ENCODE assay signal across 28 cellular contexts in the genomic region with DNA sequence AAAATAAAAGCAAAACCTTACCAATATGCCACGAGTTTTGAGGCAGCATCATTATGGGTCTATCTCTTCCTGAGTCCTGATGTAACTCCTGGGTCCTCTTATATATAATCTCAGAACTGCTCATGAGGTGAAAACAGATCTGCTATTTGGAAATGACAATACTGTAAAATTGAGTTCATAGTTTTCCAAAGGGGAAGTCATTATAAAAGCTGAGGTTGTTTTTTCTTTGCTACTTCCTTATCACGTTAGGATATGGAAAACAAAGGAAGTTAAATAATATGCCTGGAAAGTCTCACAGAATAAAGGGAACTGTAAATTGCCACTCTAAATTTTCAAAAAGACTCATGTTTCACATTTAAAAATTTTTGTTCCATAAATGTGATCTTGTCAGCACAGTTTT. TPM values are rescaled to one million over a fixed set of nuclear protein-coding genes. Genes with fewer than 3 reads are reported as not detected.
DNase-seq lines count a peak whose midpoint lies in the region; FAIRE-seq and TF ChIP-seq lines count a peak whose summit lies in the region.
"Had no signal": no experiment of that assay in that cellular context is flagged by ENCODE, and none has a peak within 500 bp of the region (broad histone marks: within the 10 kb centered on the region; RNA-seq: fewer than 3 reads in every experiment).

CD163L1 (minus strand) TSS at position 78 of the 400 bp plus-strand sequence; CDS start at position 52, 26 bp downstream.

- no peaks in the 10 kb centered on the region for H4K20me1 ChIP-seq in MM.1S (ENCODE audit: insufficient read depth, low read length)

- H3F3A ChIP-seq in MM.1S (ENCODE audit: insufficient read depth, low read length), result no peaks in the 10 kb centered on the region

- in situ Hi-C loops in transverse colon (cut with MboI; ENCODE audit: low pct_ligation_motif_present in 1 of 4, low pct_unique_long_range_greater_than_20kb in 1 of 4, low sequenced_read_pairs in 3 of 4), result no loop called here

- peaks cover 5% of the 10 kb centered on the region for H3K4me1 Mint-ChIP-seq in glutamatergic neuron (ENCODE audit: low read depth, unreplicated experiment)
- H3K4me1 Mint-ChIP-seq: central memory CD8-positive, alpha-beta T cell had no signal

- no peak for TF ChIP-seq CTCF in glutamatergic neuron (IDR thresholded peaks at IDR 0.05; ENCODE audit: partially characterized antibody, unreplicated experiment)
- no peak for TF ChIP-seq CTCF in transverse colon (IDR thresholded peaks at IDR 0.05)
- no peak for TF ChIP-seq CTCF in MM.1S (IDR thresholded peaks at IDR 0.05; ENCODE audit: low read length)

- H3K9me3 ChIP-seq in transverse colon (no peaks in the 10 kb centered on the region), MM.1S (replicated peaks; ENCODE audit: insufficient read depth, low read length) (no peaks in the 10 kb centered on the region)
- H3K9me3 ChIP-seq: suprapubic skin, vagina had no signal

- H3K36me3 ChIP-seq in transverse colon (no peaks in the 10 kb centered on the region), MM.1S (replicated peaks; ENCODE audit: insufficient read depth, low read length) (no peaks in the 10 kb centered on the region)
- H3K36me3 ChIP-seq: right atrium auricular region, suprapubic skin, vagina had no signal

- no peaks in the 10 kb centered on the region for H3K9me2 ChIP-seq in MM.1S (replicated peaks; ENCODE audit: insufficient read depth, low read length)

- no peak for FAIRE-seq in frontal cortex (lab: Jason Lieb, UNC)
- FAIRE-seq: H54, islet of Langerhans had no signal

- H3K4me3 Mint-ChIP-seq in glutamatergic neuron (ENCODE audit: unreplicated experiment), result no peak within 1 kb of the TSS
- H3K4me3 Mint-ChIP-seq: activated CD8-positive, alpha-beta memory T cell treated with anti-CD3 and anti-CD28 coated beads, Interleukin-2, amount 10 ng/mL, durations not matched to agents 7 days and 5 days; activated T-cell treated with anti-CD3 and anti-CD28 coated beads, Interleukin-2, amount 50 U/mL, for 72 hours; CD4-positive, alpha-beta T cell; central memory CD8-positive, alpha-beta T cell; natural killer cell treated with Interleukin-12 subunit alpha and Interleukin-12 subunit beta and Interleukin-15 and Interleukin-18, amount 100 ng/mL, for 72 hours had no signal

- peak within 1 kb of the TSS in 2 of 4 donors; percentile 7 to 12 for H3K27ac ChIP-seq in transverse colon
- no peak within 1 kb of the TSS for H3K27ac ChIP-seq in MM.1S (ENCODE audit: low read length)
- H3K27ac ChIP-seq: right atrium auricular region, suprapubic skin, vagina had no signal

- peak; percentile 22 for TF ChIP-seq POLR2A in transverse colon (IDR thresholded peaks at IDR 0.05)

- DNase-seq in SKM-1 treated with dmso at 0.1 percent for 144 hours (lab: John Stamatoyannopoulos, UW; ENCODE audit: unreplicated experiment) (peak; percentile 1), SKM-1 (lab: John Stamatoyannopoulos, UW; ENCODE audit: unreplicated experiment) (no peak), NOMO-1 treated with dmso at 0.1 percent for 144 hours (lab: John Stamatoyannopoulos, UW; ENCODE audit: unreplicated experiment) (peak; percentile 19), glutamatergic neuron (no peak), transverse colon (no peak), frontal cortex (ENCODE audit: low spot score in 2 of 2) (no peak), MM.1S (no peak), activated T-cell treated with anti-CD3 and anti-CD28 coated beads for 4 hours (no peak)
- DNase-seq: activated CD4-positive, CD25-positive, alpha-beta regulatory T cell; activated CD8-positive, alpha-beta memory T cell treated with anti-CD3 and anti-CD28 coated beads, Interleukin-2, amount 10 ng/mL, durations not matched to agents 7 days and 5 days; activated naive CD4-positive, alpha-beta T cell treated with Interleukin-2 at 50 U/mL for 16 hours; activated T-cell treated with anti-CD3 and anti-CD28 coated beads, Interleukin-2, amount 50 U/mL, for 72 hours; CD4-positive, alpha-beta T cell; left ventricle myocardium superior; NCI-H1417; NCI-H2081 treated with DMSO at 0.1 percent for 48 hours; NCI-H446 treated with DMSO at 0.1 percent for 48 hours; SHP77; stimulated activated CD4-positive, alpha-beta T cell treated with anti-CD3 and anti-CD28 coated beads, Interleukin-2, amount 100 ng/mL, for 48 hours; T1000 had no signal

- TF ChIP-seq EP300 in transverse colon (IDR thresholded peaks at IDR 0.05; ENCODE audit: low read depth), result no peak

- no peak within 1 kb of the TSS for H3K4me3 ChIP-seq in transverse colon
- H3K4me3 ChIP-seq in MM.1S (ENCODE audit: low read length), result no peak within 1 kb of the TSS
- H3K4me3 ChIP-seq: right atrium auricular region, suprapubic skin, vagina had no signal

- H2AFZ ChIP-seq in MM.1S (ENCODE audit: low read length), result no peak within 1 kb of the TSS

- no peak within 1 kb of the TSS for H3K27ac Mint-ChIP-seq in glutamatergic neuron (ENCODE audit: unreplicated experiment)
- H3K27ac Mint-ChIP-seq: activated CD8-positive, alpha-beta memory T cell treated with anti-CD3 and anti-CD28 coated beads, Interleukin-2, amount 10 ng/mL, durations not matched to agents 7 days and 5 days; activated T-cell treated with anti-CD3 and anti-CD28 coated beads, Interleukin-2, amount 50 U/mL, for 72 hours; CD4-positive, alpha-beta T cell; natural killer cell treated with Interleukin-12 subunit alpha and Interleukin-12 subunit beta and Interleukin-15 and Interleukin-18, amount 100 ng/mL, for 72 hours had no signal

- H3K79me2 ChIP-seq in MM.1S (ENCODE audit: low read length), result no peaks in the 10 kb centered on the region

- peaks cover 8% of the 10 kb centered on the region for H3K36me3 Mint-ChIP-seq in glutamatergic neuron (ENCODE audit: unreplicated experiment)
- H3K36me3 Mint-ChIP-seq: natural killer cell treated with Interleukin-12 subunit alpha and Interleukin-12 subunit beta and Interleukin-15 and Interleukin-18, amount 100 ng/mL, for 72 hours had no signal

- H3K4me2 ChIP-seq in MM.1S (ENCODE audit: low read depth, low read length), result no peak within 1 kb of the TSS

- H3K4me1 ChIP-seq in transverse colon (peaks cover 0 to 3% (median 0%) of the 10 kb centered on the region in 4 donors), MM.1S (ENCODE audit: low read length) (no peaks in the 10 kb centered on the region)
- H3K4me1 ChIP-seq: right atrium auricular region, suprapubic skin, vagina had no signal

- WGBS in transverse colon (ENCODE audit: low coverage in 1 of 2), 2 donors, result 21 to 35% methylated on average over 2 of the region's 2 CpGs

- H3K9me3 Mint-ChIP-seq in glutamatergic neuron (ENCODE audit: unreplicated experiment), result peaks cover 8% of the 10 kb centered on the region
- H3K9me3 Mint-ChIP-seq: activated T-cell treated with anti-CD3 and anti-CD28 coated beads, Interleukin-2, amount 50 U/mL, for 72 hours; CD4-positive, alpha-beta T cell; central memory CD8-positive, alpha-beta T cell; natural killer cell treated with Interleukin-12 subunit alpha and Interleukin-12 subunit beta and Interleukin-15 and Interleukin-18, amount 100 ng/mL, for 72 hours had no signal

- intact Hi-C loops in transverse colon (cut with DNase I; ENCODE audit: low total_unique reads), result no loop called here

- H3K27me3 ChIP-seq in transverse colon (peaks cover 18% of the 10 kb centered on the region), MM.1S (replicated peaks; ENCODE audit: insufficient read depth, low read length) (no peaks in the 10 kb centered on the region)
- H3K27me3 ChIP-seq: right atrium auricular region, vagina had no signal

- H3K9ac ChIP-seq in MM.1S (ENCODE audit: low read length), result no peak within 1 kb of the TSS

- peaks cover 1% of the 10 kb centered on the region for H3K27me3 Mint-ChIP-seq in glutamatergic neuron (ENCODE audit: unreplicated experiment)

RNA-seq across cellular contexts. Expression of gene CD163L1, which starts in this region (rescaled TPM):
- total RNA-seq in glutamatergic neuron (ENCODE audit: unreplicated experiment) (36.8 TPM), transverse colon (1 to 10 TPM in 3 of 4 donors, under 1 TPM in 1; 0.20 to 6.4 (median 3.2) TPM), frontal cortex (5.7 TPM)
- total RNA-seq: activated CD8-positive, alpha-beta memory T cell treated with anti-CD3 and anti-CD28 coated beads, Interleukin-2, amount 10 ng/mL, durations not matched to agents 7 days and 5 days; activated T-cell treated with anti-CD3 and anti-CD28 coated beads, Interleukin-2, amount 50 U/mL, for 72 hours; CD4-positive, alpha-beta T cell; G401; natural killer cell treated with Interleukin-12 subunit alpha and Interleukin-12 subunit beta and Interleukin-15 and Interleukin-18, amount 100 ng/mL, for 72 hours had no signal

Comparison
In these comparisons a context has a peak if more than half of its experiments do, and no peak if none do; other contexts are left out.
1. DNase-seq: peak in SKM-1 treated with dmso at 0.1 percent for 144 hours (single experiment) and NOMO-1 treated with dmso at 0.1 percent for 144 hours (single experiment); none in SKM-1 (single experiment), glutamatergic neuron (single experiment), transverse colon (single experiment), frontal cortex (0 of 2), MM.1S (single experiment) and activated T-cell treated with anti-CD3 and anti-CD28 coated beads for 4 hours (single experiment).